ENCODE assay signal across 14 cellular contexts in genomic region chr2:158487419-158487818, GRCh38. TPM values are rescaled to one million over a fixed set of nuclear protein-coding genes. Genes with fewer than 3 reads are reported as not detected.
DNase-seq lines count a peak whose midpoint lies in the region; ATAC-seq, FAIRE-seq and TF ChIP-seq lines count a peak whose summit lies in the region.
"Had no signal": no experiment of that assay in that cellular context is flagged by ENCODE, and none has a peak within 500 bp of the region (broad histone marks: within the 10 kb centered on the region; RNA-seq: fewer than 3 reads in every experiment).

No MANE protein-coding gene starts in this region.

- no peak for FAIRE-seq in A549 (lab: Jason Lieb, UNC)
- FAIRE-seq: urothelium cell line had no signal

- H2BK15ac ChIP-seq in IMR-90 (ENCODE audit: low read depth, low read length), result no peak overlapping the region

- H4K8ac ChIP-seq in IMR-90 (ENCODE audit: low read depth in 2 of 2, low read length in 2 of 2), result no peak overlapping the region

- no peak for DNase-seq in A549 (ENCODE audit: low read depth in 1 of 2, low spot score in 1 of 2)
- DNase-seq in IMR-90, result peak; percentile 85
- DNase-seq in chondrocyte (ENCODE audit: low spot score), result no peak
- DNase-seq in right cardiac atrium, result no peak
- no peak for DNase-seq in lower lobe of right lung
- DNase-seq in stimulated activated naive CD4-positive, alpha-beta T cell (lab: John Stamatoyannopoulos, UW), result no peak
- no peak for DNase-seq in CD14-positive monocyte (ENCODE audit: low spot score)
- no peak for DNase-seq in tibial nerve (ENCODE audit: low spot score in 2 of 2)
- DNase-seq: activated CD4-positive, CD25-positive, alpha-beta regulatory T cell; activated naive CD8-positive, alpha-beta T cell treated with anti-CD3 and anti-CD28 coated beads, Interleukin-2, amount 50 U/mL, for 24 hours; activated T-cell treated with anti-CD3 and anti-CD28 coated beads for 4 hours; effector CD8-positive, alpha-beta T cell; NCI-H1694 treated with DMSO at 0.1 percent for 48 hours had no signal

- peaks cover 10% of the 10 kb centered on the region; the same call in 1 of the 2 replicates for H4K20me1 ChIP-seq in IMR-90 (ENCODE audit: insufficient read depth, low read length)

- intact Hi-C loops in IMR-90 (cut with micrococcal nuclease), result loop anchor here (5.0 kb wide), 1 partner anchor 100 kb away; no protein-coding TSS in a partner anchor
- intact Hi-C loops in right cardiac atrium (cut with DNase I), result no loop called here
- intact Hi-C loops in lower lobe of right lung (cut with DNase I), result no loop called here
- intact Hi-C loops in CD14-positive monocyte (cut with micrococcal nuclease), result no loop called here

- H3K27me3 ChIP-seq in IMR-90 (ENCODE audit: control insufficient read depth, insufficient read depth, low read length) (no peaks in the 10 kb centered on the region), right cardiac atrium (ENCODE audit: control insufficient read depth, insufficient read depth) (no peaks in the 10 kb centered on the region), lower lobe of right lung (ENCODE audit: low read depth) (no peaks in the 10 kb centered on the region), tibial nerve (no peaks in the 10 kb centered on the region)

- H3K4ac ChIP-seq in IMR-90 (ENCODE audit: low read depth, low read length), result no peak overlapping the region

- no peak overlapping the region for H3K18ac ChIP-seq in IMR-90 (ENCODE audit: low read depth, low read length)

- no peak for TF ChIP-seq CTCF in A549 (IDR thresholded peaks at IDR 0.05)
- TF ChIP-seq CTCF in IMR-90 (conservative IDR thresholded peaks at IDR 0.05; ENCODE audit: low read depth, low read length), result no peak
- TF ChIP-seq CTCF in chondrocyte (IDR thresholded peaks at IDR 0.05), result no peak
- no peak for TF ChIP-seq CTCF in lower lobe of right lung (IDR thresholded peaks at IDR 0.05)
- TF ChIP-seq CTCF in CD14-positive monocyte (IDR thresholded peaks at IDR 0.05), result no peak
- no peak for TF ChIP-seq CTCF in tibial nerve (IDR thresholded peaks at IDR 0.05)

- H3K14ac ChIP-seq in IMR-90 (replicated peaks; ENCODE audit: low read depth, low read length), result no peak overlapping the region

- no peak for TF ChIP-seq EP300 in A549 (IDR thresholded peaks at IDR 0.05)
- no peak for TF ChIP-seq EP300 in tibial nerve (IDR thresholded peaks at IDR 0.05)

- H3K9ac ChIP-seq in IMR-90 (ENCODE audit: low read depth, low read length), result no peak overlapping the region

- H3K4me3 Mint-ChIP-seq in chondrocyte (ENCODE audit: unreplicated experiment) (peak overlapping the region; percentile 17), CD14-positive monocyte (no peak overlapping the region)
- H3K4me3 Mint-ChIP-seq: activated naive CD8-positive, alpha-beta T cell treated with anti-CD3 and anti-CD28 coated beads, Interleukin-2, amount 50 U/mL, for 24 hours had no signal

- H2BK120ac ChIP-seq in IMR-90 (ENCODE audit: low read depth, low read length), result no peak overlapping the region

- peak overlapping the region; percentile 75 for H2BK5ac ChIP-seq in IMR-90 (ENCODE audit: low read depth, low read length, poor library complexity, severe bottlenecking)

- peaks cover 60% of the 10 kb centered on the region for H3K4me1 Mint-ChIP-seq in chondrocyte (ENCODE audit: low read depth)
- peaks cover 15% of the 10 kb centered on the region for H3K4me1 Mint-ChIP-seq in CD14-positive monocyte

- ATAC-seq in A549 (no peak), IMR-90 (ENCODE audit: low read depth) (peak; percentile 89), right cardiac atrium (peak; percentile 62 to 81), lower lobe of right lung (no peak)
- ATAC-seq: activated naive CD8-positive, alpha-beta T cell treated with anti-CD3 and anti-CD28 coated beads, Interleukin-2, amount 50 U/mL, for 24 hours had no signal

- H3K27me3 Mint-ChIP-seq in chondrocyte (ENCODE audit: low read depth) (no peaks in the 10 kb centered on the region), CD14-positive monocyte (ENCODE audit: low read depth in 3 of 3) (no peaks in the 10 kb centered on the region)
- H3K27me3 Mint-ChIP-seq: activated naive CD8-positive, alpha-beta T cell treated with anti-CD3 and anti-CD28 coated beads, Interleukin-2, amount 50 U/mL, for 24 hours had no signal

- no peak overlapping the region for H2BK20ac ChIP-seq in IMR-90 (ENCODE audit: low read depth, low read length)

- no peak overlapping the region for H4K5ac ChIP-seq in IMR-90 (ENCODE audit: low read depth, low read length)

- no TSS peak for BruUV-seq in IMR-90 (replicated peaks; lab: Mats Ljungman, UMichigan)

- POLR2A ChIA-PET in A549 (lab: Yijun Ruan, JAX), result no interaction called here
- POLR2A ChIA-PET in IMR-90 (lab: Charles Lee; ENCODE audit: unreplicated experiment), result no interaction called here

- H3K9me1 ChIP-seq in IMR-90 (ENCODE audit: insufficient read depth, low read length), result peaks cover 10% of the 10 kb centered on the region; the same call in 1 of the 2 replicates

- no peak for TF ChIP-seq RAD21 in A549 (conservative IDR thresholded peaks at IDR 0.05 in 1 of 2, IDR thresholded peaks at IDR 0.05 in 1 of 2)
- no peak for TF ChIP-seq RAD21 in IMR-90 (IDR thresholded peaks at IDR 0.05; ENCODE audit: low read length)

- H3K36me3 ChIP-seq in IMR-90 (ENCODE audit: control insufficient read depth, insufficient read depth, low read length) (no peaks in the 10 kb centered on the region), lower lobe of right lung (no peaks in the 10 kb centered on the region), tibial nerve (no peaks in the 10 kb centered on the region)

- H3K36me3 Mint-ChIP-seq in chondrocyte (ENCODE audit: low read depth) (no peaks in the 10 kb centered on the region), CD14-positive monocyte (no peaks in the 10 kb centered on the region)

- H3K27ac Mint-ChIP-seq in chondrocyte (ENCODE audit: unreplicated experiment) (peak overlapping the region; percentile 92), CD14-positive monocyte (no peak overlapping the region)
- H3K27ac Mint-ChIP-seq: activated naive CD8-positive, alpha-beta T cell treated with anti-CD3 and anti-CD28 coated beads, Interleukin-2, amount 50 U/mL, for 24 hours had no signal

- no peak overlapping the region for H2AK5ac ChIP-seq in IMR-90 (ENCODE audit: low read depth, low read length)

- peaks cover 24 to 51% of the 10 kb centered on the region in 2 experiments for H3K79me1 ChIP-seq in IMR-90 (ENCODE audit: low read depth in 1 of 2, low read length in 2 of 2)

- CTCF ChIA-PET in A549 (lab: Yijun Ruan, JAX), result interaction anchor here (1.4 kb wide), 1 partner anchor 237 kb away, joined by 3 read pairs; no protein-coding TSS in a partner anchor
- CTCF ChIA-PET in IMR-90 (lab: Yijun Ruan, JAX), result interaction anchor here (0.6 kb wide), 1 partner anchor 42 kb away, joined by 3 read pairs; no protein-coding TSS in a partner anchor

- no peaks in the 10 kb centered on the region for H3K9me3 ChIP-seq in A549
- H3K9me3 ChIP-seq in IMR-90 (ENCODE audit: control insufficient read depth, insufficient read depth, low read length), result no peaks in the 10 kb centered on the region
- H3K9me3 ChIP-seq in right cardiac atrium (ENCODE audit: control insufficient read depth, low read length), result no peaks in the 10 kb centered on the region
- H3K9me3 ChIP-seq in lower lobe of right lung, result no peaks in the 10 kb centered on the region
- no peaks in the 10 kb centered on the region for H3K9me3 ChIP-seq in tibial nerve

- dilution Hi-C loops in IMR-90 (cut with HindIII; ENCODE audit: low sequenced_read_pairs, unreplicated experiment), result no loop called here

- H2AK9ac ChIP-seq in IMR-90 (replicated peaks; ENCODE audit: low read depth, low read length, poor library complexity), result no peak overlapping the region

- TF ChIP-seq POLR2A in A549 (IDR thresholded peaks at IDR 0.05; ENCODE audit: low read length), result no peak
- TF ChIP-seq POLR2A in IMR-90 (IDR thresholded peaks at IDR 0.05; ENCODE audit: low read depth, low read length), result no peak
- TF ChIP-seq POLR2A in tibial nerve (IDR thresholded peaks at IDR 0.05), result no peak

- no peaks in the 10 kb centered on the region for H3K9me3 Mint-ChIP-seq in chondrocyte (ENCODE audit: low read depth)
- H3K9me3 Mint-ChIP-seq in CD14-positive monocyte, result no peaks in the 10 kb centered on the region
- H3K9me3 Mint-ChIP-seq: activated naive CD8-positive, alpha-beta T cell treated with anti-CD3 and anti-CD28 coated beads, Interleukin-2, amount 50 U/mL, for 24 hours had no signal

- H3K4me3 ChIP-seq in A549, result no peak overlapping the region
- H3K4me3 ChIP-seq in IMR-90 (ENCODE audit: insufficient read depth, low read depth, low read length), result no peak overlapping the region
- H3K4me3 ChIP-seq in right cardiac atrium (ENCODE audit: low read length), result no peak overlapping the region
- no peak overlapping the region for H3K4me3 ChIP-seq in lower lobe of right lung
- H3K4me3 ChIP-seq in tibial nerve, result no peak overlapping the region

- H3K4me2 ChIP-seq in A549 (peak overlapping the region; percentile 9; the same call in 1 of the 3 replicates), IMR-90 (ENCODE audit: low read depth, low read length) (peak overlapping the region; percentile 62)

- H3K23ac ChIP-seq in IMR-90 (ENCODE audit: low read depth, low read length), result no peak overlapping the region

- H2AFZ ChIP-seq in IMR-90 (replicated peaks; ENCODE audit: low read length, poor library complexity), result no peak overlapping the region

- H3K4me1 ChIP-seq in A549 (peaks cover 66% of the 10 kb centered on the region), IMR-90 (ENCODE audit: control insufficient read depth, insufficient read depth, low read length) (peaks cover 9% of the 10 kb centered on the region), right cardiac atrium (ENCODE audit: control insufficient read depth, insufficient read depth, low read length) (peaks cover 4% of the 10 kb centered on the region), lower lobe of right lung (peaks cover 22% of the 10 kb centered on the region), tibial nerve (peaks cover 0 to 40% (median 14%) of the 10 kb centered on the region in 4 donors)

- in situ Hi-C loops in IMR-90 (cut with MboI; ENCODE audit: low sequenced_read_pairs), result no loop called here

- no peak overlapping the region for H3K56ac ChIP-seq in IMR-90 (ENCODE audit: extremely low read depth, insufficient read depth, low read length)

- H4K91ac ChIP-seq in IMR-90 (ENCODE audit: insufficient read depth, low read depth, low read length), result no peak overlapping the region

- no peak overlapping the region for H3K27ac ChIP-seq in A549
- no peak overlapping the region for H3K27ac ChIP-seq in IMR-90 (ENCODE audit: insufficient read depth, low read length)
- no peak overlapping the region for H3K27ac ChIP-seq in right cardiac atrium (ENCODE audit: low read length)
- H3K27ac ChIP-seq in lower lobe of right lung, result no peak overlapping the region
- H3K27ac ChIP-seq in tibial nerve, result peak overlapping the region in 1 of 4 donors; percentile 5

RNA-seq across cellular contexts. Expression of gene PKP4, which starts 30.7 kb away (rescaled TPM):
- polyA plus RNA-seq in A549 (2011; rRNA removed), result 56.6 and 57.9 TPM in 2 replicates
- polyA plus RNA-seq in A549 (2012; cell fraction: cytosol; rRNA removed), result 23.5 and 29.0 TPM in 2 replicates
- polyA plus RNA-seq in A549 (2012; cell fraction: nucleus; rRNA removed), result 42.4 and 45.8 TPM in 2 replicates
- polyA plus RNA-seq in A549 (2017; fragmentation: RNase III; extraction: RNeasy Plus Mini Kit Qiagen cat#74134 plus additional on column Dnase treatment), result 26.7 to 33.4 TPM (median 27.0 TPM) in 3 replicates
- polyA minus RNA-seq in A549 (2011; rRNA and poly(A)+ RNA removed), result 123 and 140 TPM in 2 replicates
- total RNA-seq in IMR-90 (2012; rRNA removed), result 37.5 and 37.8 TPM in 2 replicates
- 18.6 and 20.1 TPM in 2 replicates for polyA plus RNA-seq in IMR-90 (2012; rRNA removed)
- polyA plus RNA-seq in IMR-90 (2012; cell fraction: cytosol; rRNA removed), result 7.9 and 9.2 TPM in 2 replicates
- 33.8 and 61.9 TPM in 2 replicates for polyA plus RNA-seq in IMR-90 (2012; cell fraction: nucleus; rRNA removed; ENCODE audit: low replicate concordance)
- 34.9 to 69.3 TPM (median 39.4 TPM) in 3 replicates for total RNA-seq in chondrocyte
- 10 to 100 TPM; 49.2 to 74.8 (median 62.7) TPM for total RNA-seq in right cardiac atrium
- polyA plus RNA-seq in right cardiac atrium, result 32.4 TPM
- total RNA-seq in lower lobe of right lung, result 57.0 TPM
- polyA plus RNA-seq in CD14-positive monocyte, result under 1 TPM; 0.33 to 0.73 TPM
- total RNA-seq in tibial nerve, result 100 to 1,000 TPM in 2 of 4 donors, 10 to 100 TPM in 2; 57.8 to 100 (median 92.0) TPM

RNA-seq across cellular contexts. Expression of gene CCDC148, which starts 30.9 kb away (rescaled TPM):
- 0.56 and 0.85 TPM in 2 replicates for polyA plus RNA-seq in A549 (2011; rRNA removed)
- 0.26 and 0.45 TPM in 2 replicates for polyA plus RNA-seq in A549 (2012; cell fraction: cytosol; rRNA removed)
- polyA plus RNA-seq in A549 (2012; cell fraction: nucleus; rRNA removed), result 0.11 and 0.20 TPM in 2 replicates
- 0.41 to 0.61 TPM (median 0.50 TPM) in 3 replicates for polyA plus RNA-seq in A549 (2017; fragmentation: RNase III; extraction: RNeasy Plus Mini Kit Qiagen cat#74134 plus additional on column Dnase treatment)
- polyA minus RNA-seq in A549 (2011; rRNA and poly(A)+ RNA removed), result 0.83 and 2.7 TPM in 2 replicates
- 0.18 and 0.56 TPM in 2 replicates for total RNA-seq in IMR-90 (2012; rRNA removed)
- polyA plus RNA-seq in IMR-90 (2012; rRNA removed), result 0.17 and 0.31 TPM in 2 replicates
- polyA plus RNA-seq in IMR-90 (2012; cell fraction: cytosol; rRNA removed), result 0.04 TPM in 1 of 2 replicates, not detected in the other
- polyA plus RNA-seq in IMR-90 (2012; cell fraction: nucleus; rRNA removed; ENCODE audit: low replicate concordance), result 0.08 and 0.62 TPM in 2 replicates
- total RNA-seq in chondrocyte, result 0.52 to 1.5 TPM (median 1.4 TPM) in 3 replicates
- 1 to 10 TPM in 3 of 4 donors, under 1 TPM in 1; 0.70 to 2.4 (median 1.7) TPM for total RNA-seq in right cardiac atrium
- polyA plus RNA-seq in right cardiac atrium, result 0.23 TPM
- 2.8 TPM for total RNA-seq in lower lobe of right lung
- polyA plus RNA-seq in CD14-positive monocyte, result not detected
- 1 to 10 TPM in 3 of 4 donors, under 1 TPM in 1; 0.30 to 2.5 (median 1.9) TPM for total RNA-seq in tibial nerve

Comparison
In these comparisons a context has a peak if more than half of its experiments do, and no peak if none do; other contexts are left out.
1. ATAC-seq: peak in IMR-90 (single experiment) and right cardiac atrium (2 of 2); none in A549 (0 of 2) and lower lobe of right lung (0 of 2).